ENCODE assay signal across 13 cellular contexts in genomic region chr20:48669946-48670630, GRCh38.
DNase-seq lines count a peak whose midpoint lies in the region; ATAC-seq and TF ChIP-seq lines count a peak whose summit lies in the region.
"Had no signal": no experiment of that assay in that cellular context is flagged by ENCODE, and none has a peak within 500 bp of the region (broad histone marks: within the 10 kb centered on the region; RNA-seq: fewer than 3 reads in every experiment).

No MANE protein-coding gene starts in this region.

- H3K4me1 ChIP-seq in BLaER1 treated with 17β-estradiol and CSF1 and Interleukin-3, amounts not matched to agents 10 nM and 100 nM: peaks cover 26 to 47% (median 33%) of the 10 kb centered on the region in 10 experiments
- H3K4me1 ChIP-seq in right lobe of liver: peaks cover 0 to 4% (median 0%) of the 10 kb centered on the region in 4 donors

- H3K36me3 ChIP-seq in BLaER1 treated with 17β-estradiol and CSF1 and Interleukin-3, amounts not matched to agents 10 nM and 100 nM: peaks cover 0 to 96% (median 15%) of the 10 kb centered on the region in 11 experiments; a peak in 15 of 22 replicates
- no peaks in the 10 kb centered on the region for H3K36me3 ChIP-seq in right lobe of liver

- H3K27ac ChIP-seq in BLaER1 treated with 17β-estradiol and CSF1 and Interleukin-3, amounts not matched to agents 10 nM and 100 nM: 0 out of 22 replicates have a peak overlapping the region, but pooled peaks of 1 of the 11 experiments have one; percentile 6
- H3K27ac ChIP-seq in angular gyrus (ENCODE audit: low read depth, low read length) (peak overlapping the region; percentile 53), right lobe of liver (no peak overlapping the region)
- H3K27ac ChIP-seq: ascending aorta, KMS-11, PC-9 had no signal

- in situ Hi-C loops in KBM-7 (cut with MboI; ENCODE audit: low pct_unique_long_range_greater_than_20kb, low sequenced_read_pairs): no loop called here

- 87% methylated on average over 5 of the region's 12 CpGs for WGBS in right lobe of liver (ENCODE audit: insufficient coverage, low coverage, low lambda C conversion rate, missing lambda C conversion rate)

- H3K9ac ChIP-seq in BLaER1 treated with 17β-estradiol and CSF1 and Interleukin-3, amounts not matched to agents 10 nM and 100 nM: no peak overlapping the region; a peak in 1 of 22 replicates
- H3K9ac ChIP-seq: KMS-11 had no signal

- ATAC-seq in right lobe of liver (peak; percentile 25 to 51 (median 44)), GM18505 (IDR thresholded peaks at IDR 0.05; ENCODE audit: unreplicated experiment) (no peak)

- peaks cover 0 to 97% (median 0%) of the 10 kb centered on the region in 11 experiments; a peak in 7 of 22 replicates for H4K20me1 ChIP-seq in BLaER1 treated with 17β-estradiol and CSF1 and Interleukin-3, amounts not matched to agents 10 nM and 100 nM

- DNase-seq in KBM-7 (peak; percentile 46), right lobe of liver (no peak), NCI-H345 treated with DMSO at 0.1 percent for 48 hours (lab: John Stamatoyannopoulos, UW; ENCODE audit: unreplicated experiment) (no peak), cerebellum (ENCODE audit: low spot score) (no peak), NCI-H2029 treated with DMSO at 0.1 percent for 48 hours (lab: John Stamatoyannopoulos, UW) (no peak)
- DNase-seq: NCI-H1436, NCI-H510A treated with DMSO at 0.1 percent for 48 hours, PC-9 had no signal

- H3K4me3 ChIP-seq in BLaER1 treated with 17β-estradiol and CSF1 and Interleukin-3, amounts not matched to agents 10 nM and 100 nM: no peak overlapping the region
- no peak overlapping the region for H3K4me3 ChIP-seq in right lobe of liver
- H3K4me3 ChIP-seq: ascending aorta, PC-9 had no signal

- no peak for TF ChIP-seq CTCF in right lobe of liver (IDR thresholded peaks at IDR 0.05)

- no peaks in the 10 kb centered on the region for H3K27me3 ChIP-seq in BLaER1 treated with 17β-estradiol and CSF1 and Interleukin-3, amounts not matched to agents 10 nM and 100 nM
- no peaks in the 10 kb centered on the region for H3K27me3 ChIP-seq in right lobe of liver
- H3K27me3 ChIP-seq: ascending aorta had no signal

- TF ChIP-seq POLR2A in right lobe of liver (IDR thresholded peaks at IDR 0.05) (no peak), GM18505 (IDR thresholded peaks at IDR 0.05; ENCODE audit: borderline replicate concordance, extremely low read depth, insufficient read depth, insufficient read length) (no peak)

- intact Hi-C loops in right lobe of liver (cut with DNase I): no loop called here

- peaks cover 0 to 13% (median 0%) of the 10 kb centered on the region in 11 experiments; a peak in 3 of 22 replicates for H3K9me3 ChIP-seq in BLaER1 treated with 17β-estradiol and CSF1 and Interleukin-3, amounts not matched to agents 10 nM and 100 nM (replicated peaks in 1 of 11)
- H3K9me3 ChIP-seq in right lobe of liver: no peaks in the 10 kb centered on the region
- H3K9me3 ChIP-seq: ascending aorta had no signal

- peak overlapping the region in 10 of 11 experiments; percentile 64 to 91 (median 74); a peak in 19 of 22 replicates for H3K4me2 ChIP-seq in BLaER1 treated with 17β-estradiol and CSF1 and Interleukin-3, amounts not matched to agents 10 nM and 100 nM
- H3K4me2 ChIP-seq: KMS-11, PC-9 had no signal
